1 cellular context compared by ENCODE assay signal in the genomic region with DNA sequence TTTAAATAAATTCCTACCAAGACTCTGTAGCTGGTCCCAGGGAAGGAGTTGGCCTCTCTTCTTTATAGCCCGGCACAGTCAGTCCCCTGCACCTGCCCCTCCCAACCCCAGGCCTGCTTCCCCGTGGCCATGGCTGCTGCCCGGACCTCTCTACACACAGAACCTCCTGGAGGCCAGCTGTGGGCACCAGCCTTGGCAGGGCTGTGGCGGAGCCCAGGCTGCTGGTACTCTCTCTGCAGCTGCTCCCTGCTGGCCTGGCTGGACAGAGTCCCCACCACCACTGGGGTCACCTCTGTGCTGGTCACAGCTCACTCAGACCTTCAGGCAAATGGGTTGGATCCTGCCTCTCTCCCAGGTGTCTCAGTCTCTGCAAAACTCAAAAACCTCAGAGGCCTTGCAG.
TF ChIP-seq lines count a peak whose summit lies in the region.

No MANE protein-coding gene starts in this region.

TF ChIP-seq in SK-N-SH treated with all-trans-retinoic acid at 6 μM for 48 hours, 23 proteins besides CTCF, POLR2A, EP300 and RAD21 (continued from another document):
- no peak for TF ChIP-seq TSHZ2 (CRISPR knock-in tag; IDR thresholded peaks at IDR 0.05)
- no peak for TF ChIP-seq ZC3H10 (CRISPR knock-in tag; IDR thresholded peaks at IDR 0.05)
